ENCODE assay signal across 9 cellular contexts in the genomic region with DNA sequence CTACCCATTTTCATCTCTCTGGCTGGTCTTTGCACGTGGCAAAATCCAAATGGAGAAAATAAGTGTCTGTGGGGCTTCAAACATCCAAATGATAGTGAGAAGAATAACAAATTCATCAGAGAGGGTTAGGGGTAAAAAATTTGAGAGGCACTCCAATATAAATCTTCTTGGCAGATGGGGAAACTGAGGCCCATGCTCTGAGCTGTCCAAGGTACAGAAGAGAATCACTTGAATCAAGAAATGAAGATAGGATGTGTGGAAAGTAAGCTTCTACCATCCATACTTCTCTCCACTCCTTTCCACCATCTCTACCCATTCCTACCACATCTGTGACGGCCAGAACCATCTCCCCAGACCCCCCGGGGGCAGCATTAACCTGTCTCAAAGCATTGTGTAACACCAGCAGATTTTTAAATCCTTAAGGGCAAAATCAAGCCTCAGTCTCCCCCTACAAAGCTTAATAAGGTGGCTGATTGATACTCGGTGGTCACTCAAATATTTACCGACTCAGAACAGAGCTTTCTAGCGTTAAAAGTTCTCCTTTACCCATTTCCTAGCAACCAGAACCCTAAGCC. TPM values are rescaled to one million over a fixed set of nuclear protein-coding genes. Genes with fewer than 3 reads are reported as not detected.
DNase-seq lines count a peak whose midpoint lies in the region; ATAC-seq and TF ChIP-seq lines count a peak whose summit lies in the region.
"Had no signal": no experiment of that assay in that cellular context is flagged by ENCODE, and none has a peak within 500 bp of the region (broad histone marks: within the 10 kb centered on the region; RNA-seq: fewer than 3 reads in every experiment).

No MANE protein-coding gene starts in this region.

- peaks cover 7 to 22% of the 10 kb centered on the region in 2 donors for H3K4me1 ChIP-seq in thoracic aorta (ENCODE audit: control insufficient read depth in 1 of 2, low read depth in 2 of 2)

- H3K9me3 ChIP-seq in thoracic aorta = no peaks in the 10 kb centered on the region

- no peaks in the 10 kb centered on the region for H3K27me3 ChIP-seq in thoracic aorta (replicated peaks; ENCODE audit: insufficient read depth)

- ATAC-seq in thoracic aorta (ENCODE audit: insufficient number of reproducible peaks, low FRiP score, low read depth) (no peak), sciatic nerve (no peak)

- intact Hi-C loops in sciatic nerve (cut with DNase I) = loop anchor here (5.0 kb wide), 1 partner anchor 183 kb away; no protein-coding TSS in a partner anchor

- DNase-seq in activated T-cell treated with anti-CD3 and anti-CD28 coated beads, Interleukin-2, amount 50 U/mL, for 24 hours = no peak
- no peak for DNase-seq in activated T-cell treated with anti-CD3 and anti-CD28 coated beads, Interleukin-2, amount 50 U/mL, for 48 hours
- no peak for DNase-seq in activated naive CD8-positive, alpha-beta T cell treated with anti-CD3 and anti-CD28 coated beads for 36 hours
- peak; percentile 7 for DNase-seq in kidney tubule cell (ENCODE audit: low spot score)
- no peak for DNase-seq in thoracic aorta (ENCODE audit: low spot score)
- no peak for DNase-seq in NOMO-1 (lab: John Stamatoyannopoulos, UW; ENCODE audit: unreplicated experiment in 2 of 2)
- DNase-seq in GM10266 (ENCODE audit: extremely low spot score) = no peak
- no peak for DNase-seq in sciatic nerve (ENCODE audit: low spot score)
- DNase-seq: NCI-H1694 had no signal

- H3K4me1 Mint-ChIP-seq in activated T-cell treated with anti-CD3 and anti-CD28 coated beads, Interleukin-2, amount 50 U/mL, for 24 hours (ENCODE audit: low read depth) = peaks cover 53% of the 10 kb centered on the region
- H3K4me1 Mint-ChIP-seq in activated naive CD8-positive, alpha-beta T cell treated with anti-CD3 and anti-CD28 coated beads for 36 hours = peaks cover 38% of the 10 kb centered on the region

- peak overlapping the region; percentile 47 to 80 for H3K27ac ChIP-seq in thoracic aorta

- no peaks in the 10 kb centered on the region for H3K9me3 Mint-ChIP-seq in activated T-cell treated with anti-CD3 and anti-CD28 coated beads, Interleukin-2, amount 50 U/mL, for 24 hours
- H3K9me3 Mint-ChIP-seq in activated naive CD8-positive, alpha-beta T cell treated with anti-CD3 and anti-CD28 coated beads for 36 hours = no peaks in the 10 kb centered on the region

- H3K27ac Mint-ChIP-seq in activated T-cell treated with anti-CD3 and anti-CD28 coated beads, Interleukin-2, amount 50 U/mL, for 24 hours = peak overlapping the region; percentile 96
- H3K27ac Mint-ChIP-seq in activated naive CD8-positive, alpha-beta T cell treated with anti-CD3 and anti-CD28 coated beads for 36 hours = peak overlapping the region; percentile 93

- H3K36me3 ChIP-seq in thoracic aorta = no peaks in the 10 kb centered on the region

- peaks cover 53% of the 10 kb centered on the region for H3K36me3 Mint-ChIP-seq in activated T-cell treated with anti-CD3 and anti-CD28 coated beads, Interleukin-2, amount 50 U/mL, for 24 hours (ENCODE audit: low read depth)
- peaks cover 14% of the 10 kb centered on the region for H3K36me3 Mint-ChIP-seq in activated naive CD8-positive, alpha-beta T cell treated with anti-CD3 and anti-CD28 coated beads for 36 hours

- TF ChIP-seq CTCF in thoracic aorta (IDR thresholded peaks at IDR 0.05) (no peak), GM10266 (IDR thresholded peaks at IDR 0.05; ENCODE audit: control insufficient read depth, insufficient read depth, low read depth, missing control alignments) (no peak)

- peak overlapping the region; percentile 77 for H3K4me3 ChIP-seq in thoracic aorta

- H3K27me3 Mint-ChIP-seq in activated T-cell treated with anti-CD3 and anti-CD28 coated beads, Interleukin-2, amount 50 U/mL, for 24 hours = no peaks in the 10 kb centered on the region
- no peaks in the 10 kb centered on the region for H3K27me3 Mint-ChIP-seq in activated naive CD8-positive, alpha-beta T cell treated with anti-CD3 and anti-CD28 coated beads for 36 hours

- peak overlapping the region; percentile 94 for H3K4me3 Mint-ChIP-seq in activated T-cell treated with anti-CD3 and anti-CD28 coated beads, Interleukin-2, amount 50 U/mL, for 24 hours
- peak overlapping the region; percentile 98 for H3K4me3 Mint-ChIP-seq in activated naive CD8-positive, alpha-beta T cell treated with anti-CD3 and anti-CD28 coated beads for 36 hours

RNA-seq across cellular contexts. Expression of a gene that starts 0.8 kb away (rescaled TPM):
- total RNA-seq in activated naive CD8-positive, alpha-beta T cell treated with anti-CD3 and anti-CD28 coated beads for 36 hours = 10 to 100 TPM; 50.8 to 53.9 TPM
- total RNA-seq in thoracic aorta = 10 to 100 TPM; 12.3 to 14.3 TPM
- 12.2 TPM for total RNA-seq in sciatic nerve
